In the genomic region with DNA sequence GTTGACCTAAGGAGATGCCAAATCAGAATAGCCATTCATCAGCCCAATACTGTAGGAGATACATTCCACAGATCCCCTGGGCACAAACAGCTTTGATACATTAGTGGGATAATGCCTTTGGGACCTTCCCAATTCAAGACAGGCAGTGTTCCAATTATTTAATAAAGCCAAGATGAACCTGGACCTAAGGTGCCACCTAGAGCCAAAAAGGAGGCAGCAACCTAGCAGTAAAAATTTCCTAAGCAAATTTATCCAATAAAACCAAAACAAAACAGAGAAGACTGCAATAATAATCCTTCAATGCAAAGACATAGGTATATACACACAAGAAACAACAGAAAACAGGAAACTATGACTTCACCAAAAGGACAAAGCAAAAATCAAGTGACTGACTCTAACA, we compare ENCODE assay signal across 15 cellular contexts.
DNase-seq lines count a peak whose midpoint lies in the region; ATAC-seq and TF ChIP-seq lines count a peak whose summit lies in the region.
"Had no signal": no experiment of that assay in that cellular context is flagged by ENCODE, and none has a peak within 500 bp of the region (broad histone marks: within the 10 kb centered on the region; RNA-seq: fewer than 3 reads in every experiment).

No MANE protein-coding gene starts in this region.

- TF ChIP-seq CTCF in astrocyte of the cerebellum (IDR thresholded peaks at IDR 0.05; ENCODE audit: low read depth, low read length, missing control alignments) (peak; percentile 24), fibroblast of pulmonary artery (IDR thresholded peaks at IDR 0.05; ENCODE audit: low read length, missing control alignments) (peak; percentile 21)

- no peak overlapping the region for H3K4me3 ChIP-seq in astrocyte of the cerebellum (ENCODE audit: low read depth, low read length)
- H3K4me3 ChIP-seq in fibroblast of pulmonary artery (replicated peaks; ENCODE audit: low read depth, low read length): no peak overlapping the region
- H3K4me3 ChIP-seq: psoas muscle, tibial artery had no signal

- ATAC-seq in GM18502 (IDR thresholded peaks at IDR 0.05; ENCODE audit: poor library complexity, unreplicated experiment): no peak
- ATAC-seq: natural killer cell; psoas muscle; stimulated activated memory B cell treated with anti-CD40 and anti-IgM and Interleukin-4, amounts not matched to agents 10 μg/mL and 1 μg/mL and 100 μg/mL, for 72 hours had no signal

- in situ Hi-C loops in astrocyte of the cerebellum (cut with HindIII; ENCODE audit: low sequenced_read_pairs): no loop called here

- DNase-seq in D341Med (ENCODE audit: low spot score) (peak; percentile 39), HT-29 (ENCODE audit: low spot score) (peak; percentile 40), astrocyte of the cerebellum (ENCODE audit: low read depth) (no peak), fibroblast of pulmonary artery (ENCODE audit: low read depth) (peak; percentile 17), cortex of kidney (lab: John Stamatoyannopoulos, UW) (no peak), LoVo (ENCODE audit: low spot score) (no peak), CD1c-positive myeloid dendritic cell (ENCODE audit: extremely low spot score) (no peak)
- DNase-seq: glutamatergic neuron, natural killer cell, NCI-H1417 treated with DMSO at 0.1 percent for 48 hours, NCI-H524, psoas muscle, tibial artery had no signal

Comparison
In these comparisons a context has a peak if more than half of its experiments do, and no peak if none do; other contexts are left out.
1. DNase-seq: peak in D341Med (single experiment), HT-29 (single experiment) and fibroblast of pulmonary artery (single experiment); none in astrocyte of the cerebellum (single experiment), cortex of kidney (single experiment), LoVo (single experiment) and CD1c-positive myeloid dendritic cell (single experiment).